ENCODE assay signal across 25 cellular contexts in genomic region chr4:120873554-120873953, GRCh38. TPM values are rescaled to one million over a fixed set of nuclear protein-coding genes. Genes with fewer than 3 reads are reported as not detected.
DNase-seq lines count a peak whose midpoint lies in the region; ATAC-seq and TF ChIP-seq lines count a peak whose summit lies in the region.
"Had no signal": no experiment of that assay in that cellular context is flagged by ENCODE, and none has a peak within 500 bp of the region (broad histone marks: within the 10 kb centered on the region; RNA-seq: fewer than 3 reads in every experiment).

No MANE protein-coding gene starts in this region.

- intact Hi-C loops in IMR-90 (cut with micrococcal nuclease): no loop called here

- no peak for TF ChIP-seq POLR2A in IMR-90 (IDR thresholded peaks at IDR 0.05; ENCODE audit: low read depth, low read length)

- no peak overlapping the region for H2BK120ac ChIP-seq in IMR-90 (ENCODE audit: low read depth, low read length)

- no peak for TF ChIP-seq RAD21 in IMR-90 (IDR thresholded peaks at IDR 0.05; ENCODE audit: low read length)

- H3K4me3 ChIP-seq in IMR-90 (ENCODE audit: insufficient read depth, low read depth, low read length) (no peak overlapping the region), brain microvascular endothelial cell (ENCODE audit: low read depth, low read length) (no peak overlapping the region)
- H3K4me3 ChIP-seq: BLaER1 treated with 17β-estradiol and CSF1 and Interleukin-3, amounts not matched to agents 10 nM and 100 nM; gastrocnemius medialis; mucosa of descending colon; thoracic aorta had no signal

- H3K14ac ChIP-seq in IMR-90 (replicated peaks; ENCODE audit: low read depth, low read length): no peak overlapping the region

- POLR2A ChIA-PET in IMR-90 (lab: Charles Lee; ENCODE audit: unreplicated experiment): no interaction called here

- no peaks in the 10 kb centered on the region; the same call in 1 of the 2 replicates for H4K20me1 ChIP-seq in IMR-90 (ENCODE audit: insufficient read depth, low read length)
- H4K20me1 ChIP-seq: BLaER1 treated with 17β-estradiol and CSF1 and Interleukin-3, amounts not matched to agents 10 nM and 100 nM had no signal

- H2AFZ ChIP-seq in IMR-90 (replicated peaks; ENCODE audit: low read length, poor library complexity): no peak overlapping the region

- WGBS in IMR-90 (ENCODE audit: extremely low coverage in 2 of 2, insufficient read length in 1 of 2), 2 experiments: no CpG with 5 or more reads among the region's 1 CpG

- no peak overlapping the region for H3K27ac Mint-ChIP-seq in mesothelial cell of epicardium
- H3K27ac Mint-ChIP-seq: activated CD8-positive, alpha-beta T cell treated with anti-CD3 and anti-CD28 coated beads, Interleukin-2, amount 10 ng/mL, durations not matched to agents 7 days and 5 days had no signal

- H3K9ac ChIP-seq in IMR-90 (ENCODE audit: low read depth, low read length): no peak overlapping the region
- H3K9ac ChIP-seq: BLaER1 treated with 17β-estradiol and CSF1 and Interleukin-3, amounts not matched to agents 10 nM and 100 nM had no signal

- peaks cover 13% of the 10 kb centered on the region for H3K9me3 Mint-ChIP-seq in mesothelial cell of epicardium

- H3K9me1 ChIP-seq in IMR-90 (ENCODE audit: insufficient read depth, low read length): peaks cover 3% of the 10 kb centered on the region; the same call in 1 of the 2 replicates

- ATAC-seq in IMR-90 (ENCODE audit: low read depth): no peak
- ATAC-seq in GM19467 (IDR thresholded peaks at IDR 0.05; ENCODE audit: unreplicated experiment): no peak
- ATAC-seq: activated CD4-positive, CD25-positive, alpha-beta regulatory T cell treated with anti-CD3 and anti-CD28 coated beads, Interleukin-2, amount 50 U/mL, for 24 hours; activated CD8-positive, alpha-beta T cell treated with anti-CD3 and anti-CD28 coated beads, Interleukin-2, amount 10 ng/mL, durations not matched to agents 7 days and 5 days; gastrocnemius medialis; mucosa of descending colon; Right ventricle myocardium inferior had no signal

- H2BK15ac ChIP-seq in IMR-90 (ENCODE audit: low read depth, low read length): no peak overlapping the region

- H2BK5ac ChIP-seq in IMR-90 (ENCODE audit: low read depth, low read length, poor library complexity, severe bottlenecking): no peak overlapping the region

- no peaks in the 10 kb centered on the region for H3K79me1 ChIP-seq in IMR-90 (ENCODE audit: low read depth in 1 of 2, low read length in 2 of 2)

- H3K18ac ChIP-seq in IMR-90 (ENCODE audit: low read depth, low read length): no peak overlapping the region

- no peak overlapping the region for H3K4ac ChIP-seq in IMR-90 (ENCODE audit: low read depth, low read length)

- peaks cover under 1% of the 10 kb centered on the region for H3K36me3 Mint-ChIP-seq in mesothelial cell of epicardium

- no peaks in the 10 kb centered on the region for H3K27me3 Mint-ChIP-seq in mesothelial cell of epicardium (ENCODE audit: low read depth)

- no peak overlapping the region for H4K5ac ChIP-seq in IMR-90 (ENCODE audit: low read depth, low read length)

- H3K27me3 ChIP-seq in IMR-90 (ENCODE audit: control insufficient read depth, insufficient read depth, low read length) (no peaks in the 10 kb centered on the region), brain microvascular endothelial cell (replicated peaks) (no peaks in the 10 kb centered on the region)
- H3K27me3 ChIP-seq: BLaER1 treated with 17β-estradiol and CSF1 and Interleukin-3, amounts not matched to agents 10 nM and 100 nM; gastrocnemius medialis had no signal

- no peaks in the 10 kb centered on the region for H3K36me3 ChIP-seq in IMR-90 (ENCODE audit: control insufficient read depth, insufficient read depth, low read length)
- no peaks in the 10 kb centered on the region for H3K36me3 ChIP-seq in brain microvascular endothelial cell (replicated peaks)
- H3K36me3 ChIP-seq: BLaER1 treated with 17β-estradiol and CSF1 and Interleukin-3, amounts not matched to agents 10 nM and 100 nM; gastrocnemius medialis; thoracic aorta had no signal

- no peaks in the 10 kb centered on the region for H3K9me3 ChIP-seq in IMR-90 (ENCODE audit: control insufficient read depth, insufficient read depth, low read length)
- H3K9me3 ChIP-seq: BLaER1 treated with 17β-estradiol and CSF1 and Interleukin-3, amounts not matched to agents 10 nM and 100 nM; gastrocnemius medialis; mucosa of descending colon; thoracic aorta had no signal

- H3K23ac ChIP-seq in IMR-90 (ENCODE audit: low read depth, low read length): no peak overlapping the region

- H2AK5ac ChIP-seq in IMR-90 (ENCODE audit: low read depth, low read length): no peak overlapping the region

- BruUV-seq in IMR-90 (replicated peaks; lab: Mats Ljungman, UMichigan): no TSS peak

- H2AK9ac ChIP-seq in IMR-90 (replicated peaks; ENCODE audit: low read depth, low read length, poor library complexity): no peak overlapping the region

- peaks cover 2% of the 10 kb centered on the region; the same call in 1 of the 2 replicates for H3K4me1 ChIP-seq in IMR-90 (ENCODE audit: control insufficient read depth, insufficient read depth, low read length)
- H3K4me1 ChIP-seq: BLaER1 treated with 17β-estradiol and CSF1 and Interleukin-3, amounts not matched to agents 10 nM and 100 nM; gastrocnemius medialis had no signal

- no peak overlapping the region for H3K4me2 ChIP-seq in IMR-90 (ENCODE audit: low read depth, low read length)
- H3K4me2 ChIP-seq: BLaER1 treated with 17β-estradiol and CSF1 and Interleukin-3, amounts not matched to agents 10 nM and 100 nM had no signal

- H3K27ac ChIP-seq in 22Rv1 (no peak overlapping the region), IMR-90 (ENCODE audit: insufficient read depth, low read length) (no peak overlapping the region), brain microvascular endothelial cell (no peak overlapping the region)
- H3K27ac ChIP-seq: BLaER1 treated with 17β-estradiol and CSF1 and Interleukin-3, amounts not matched to agents 10 nM and 100 nM; gastrocnemius medialis; thoracic aorta had no signal

- CTCF ChIA-PET in IMR-90 (lab: Yijun Ruan, JAX): no interaction called here

- H3K4me3 Mint-ChIP-seq in mesothelial cell of epicardium: no peak overlapping the region
- H3K4me3 Mint-ChIP-seq: activated CD8-positive, alpha-beta T cell treated with anti-CD3 and anti-CD28 coated beads, Interleukin-2, amount 10 ng/mL, durations not matched to agents 7 days and 5 days had no signal

- TF ChIP-seq CTCF in 22Rv1 (IDR thresholded peaks at IDR 0.05) (0 out of 2 replicates have a peak, but pooled peaks have one; percentile 7), IMR-90 (conservative IDR thresholded peaks at IDR 0.05; ENCODE audit: low read depth, low read length) (peak; percentile 21; the same call in 1 of the 2 replicates), brain microvascular endothelial cell (IDR thresholded peaks at IDR 0.05; ENCODE audit: low read depth, low read length, missing control alignments) (peak; percentile 6), mesothelial cell of epicardium (IDR thresholded peaks at IDR 0.05; ENCODE audit: unreplicated experiment) (peak; percentile 52)

- H3K56ac ChIP-seq in IMR-90 (ENCODE audit: extremely low read depth, insufficient read depth, low read length): no peak overlapping the region

- DNase-seq in IMR-90 (no peak), brain microvascular endothelial cell (no peak), mesothelial cell of epicardium (ENCODE audit: low spot score in 2 of 2, unreplicated experiment in 2 of 2) (no peak), NCI-H82 treated with DMSO at 0.1 percent for 48 hours (lab: John Stamatoyannopoulos, UW; ENCODE audit: unreplicated experiment) (no peak), NCI-H2029 (lab: John Stamatoyannopoulos, UW) (no peak)
- DNase-seq in activated naive CD4-positive, alpha-beta T cell (lab: John Stamatoyannopoulos, UW): no peak
- DNase-seq: activated CD8-positive, alpha-beta T cell treated with anti-CD3 and anti-CD28 coated beads, Interleukin-2, amount 10 ng/mL, durations not matched to agents 7 days and 5 days; activated T-cell treated with anti-CD3 and anti-CD28 coated beads, Interleukin-2, amount 50 U/mL, for 1 hour; amniotic stem cell; central memory CD4-positive, alpha-beta T cell; DND-41; gastrocnemius medialis; GOT3; islet precursor cell; mucosa of descending colon; NCI-H1436 treated with DMSO at 0.1 percent for 48 hours; NCI-H510A treated with DMSO at 0.1 percent for 48 hours; stimulated activated CD4-positive, alpha-beta T cell treated with anti-CD3 and anti-CD28 coated beads, Interleukin-2, amount 100 ng/mL, for 48 hours; stimulated activated naive CD4-positive, alpha-beta T cell had no signal

- peaks cover 8% of the 10 kb centered on the region for H3K4me1 Mint-ChIP-seq in mesothelial cell of epicardium

- H4K8ac ChIP-seq in IMR-90 (ENCODE audit: low read depth in 2 of 2, low read length in 2 of 2): no peak overlapping the region

- H4K91ac ChIP-seq in IMR-90 (ENCODE audit: insufficient read depth, low read depth, low read length): no peak overlapping the region

- dilution Hi-C loops in IMR-90 (cut with HindIII; ENCODE audit: low sequenced_read_pairs, unreplicated experiment): no loop called here

- in situ Hi-C loops in IMR-90 (cut with MboI; ENCODE audit: low sequenced_read_pairs): no loop called here
- in situ Hi-C loops in brain microvascular endothelial cell (cut with HindIII; ENCODE audit: low pct_ligation_motif_present, low sequenced_read_pairs): no loop called here

- H2BK20ac ChIP-seq in IMR-90 (ENCODE audit: low read depth, low read length): no peak overlapping the region

TF ChIP-seq in IMR-90, 13 proteins besides CTCF, POLR2A, EP300 and RAD21:
- no peak for TF ChIP-seq SMC3 (IDR thresholded peaks at IDR 0.05; ENCODE audit: low read depth, low read length)
- TF ChIP-seq MXI1 (IDR thresholded peaks at IDR 0.05; ENCODE audit: borderline replicate concordance, low read depth, low read length): no peak

RNA-seq across cellular contexts. Expression of gene PRDM5, which starts 49.0 kb away (rescaled TPM):
- total RNA-seq in IMR-90 (2012; rRNA removed) (10.8 and 12.8 TPM in 2 replicates), mesothelial cell of epicardium (23.6 to 30.2 TPM (median 29.1 TPM) in 3 replicates)
- 3.6 and 4.1 TPM in 2 replicates for polyA plus RNA-seq in IMR-90 (2012; rRNA removed)
- polyA plus RNA-seq in IMR-90 (2012; cell fraction: cytosol; rRNA removed): 1.3 and 2.1 TPM in 2 replicates
- 1.8 and 10.7 TPM in 2 replicates for polyA plus RNA-seq in IMR-90 (2012; cell fraction: nucleus; rRNA removed; ENCODE audit: low replicate concordance)
